ENCODE assay signal across 1 cellular context in the genomic region with DNA sequence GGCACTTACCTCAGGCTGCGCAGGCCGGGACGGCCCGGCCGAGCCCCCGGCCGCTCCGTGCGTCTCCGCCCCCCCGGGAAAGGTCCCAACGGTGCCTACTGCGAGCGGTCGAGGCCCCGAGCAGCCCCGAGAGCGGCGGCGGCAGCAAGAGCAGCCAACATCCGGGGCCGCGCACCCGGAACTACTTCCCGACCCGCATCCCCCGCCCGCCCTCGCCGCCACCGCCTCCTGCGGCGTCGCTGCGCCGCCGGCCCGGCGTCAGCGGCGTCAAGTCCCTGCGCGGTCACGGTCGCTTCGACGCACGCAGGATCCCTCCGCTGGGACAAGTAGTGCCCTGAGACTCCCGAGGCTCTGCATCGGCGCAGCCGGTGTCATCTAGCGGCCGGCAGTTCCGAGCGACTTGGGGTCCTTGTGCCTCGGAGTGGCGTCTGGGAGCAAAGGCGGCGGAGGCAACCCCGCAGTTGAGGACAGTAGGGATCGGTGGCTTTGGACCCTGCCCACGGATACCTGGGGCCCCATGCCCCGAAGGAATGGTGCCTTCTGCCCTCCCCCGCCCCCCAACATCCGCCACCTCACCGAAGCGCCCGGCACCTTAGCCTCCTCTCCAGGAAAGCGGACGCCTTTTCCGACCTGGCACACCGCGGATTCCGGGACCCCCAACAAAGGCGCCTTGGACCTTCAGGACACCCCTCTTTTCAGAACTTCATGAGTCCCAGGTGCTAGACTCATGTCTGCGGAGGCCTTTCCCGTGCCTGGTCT.
TF ChIP-seq lines count a peak whose summit lies in the region.

A gene (minus strand): TSS at position 186 of the 759 bp plus-strand sequence. CDS start 24,142 bp downstream, outside the sequence.

TF ChIP-seq in HepG2, 621 proteins besides CTCF, POLR2A, EP300 and RAD21 (continued from another document and continues in another):
- TF ChIP-seq, protein P1, sequence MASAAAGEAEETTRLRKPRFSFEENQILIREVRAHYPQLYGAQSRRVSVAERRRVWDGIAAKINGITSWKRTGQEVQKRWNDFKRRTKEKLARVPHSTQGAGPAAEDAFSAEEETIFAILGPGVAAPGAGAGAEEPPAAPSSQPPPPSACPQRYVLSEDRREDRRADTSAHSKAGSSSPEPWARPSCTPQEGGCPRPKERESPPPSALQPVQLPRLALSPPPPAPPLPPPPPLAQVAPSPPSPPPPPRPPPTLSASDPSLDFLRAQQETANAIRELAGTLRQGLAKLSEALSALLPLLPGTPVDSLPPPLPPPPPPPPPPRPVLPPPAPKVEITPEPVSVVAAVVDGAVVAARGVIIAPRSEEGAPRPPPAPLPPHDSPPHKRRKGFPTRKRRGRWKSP (CRISPR knock-in tag; IDR thresholded peaks at IDR 0.05), result peak; percentile 76; the same call in 1 of the 2 replicates
- TF ChIP-seq MTA1 (CRISPR knock-in tag; IDR thresholded peaks at IDR 0.05; ENCODE audit: borderline replicate concordance), result peak; percentile 92; the same call in 1 of the 2 replicates
- TF ChIP-seq KDM3A (CRISPR knock-in tag; IDR thresholded peaks at IDR 0.05; ENCODE audit: low read depth), result peak; percentile 95
- peak; percentile 98 for TF ChIP-seq HOXA3 (CRISPR knock-in tag; IDR thresholded peaks at IDR 0.05)
- peak; percentile 60 for TF ChIP-seq TAF15 (IDR thresholded peaks at IDR 0.05; ENCODE audit: low read depth, low read length, poor library complexity, severe bottlenecking)
- TF ChIP-seq, protein P2, sequence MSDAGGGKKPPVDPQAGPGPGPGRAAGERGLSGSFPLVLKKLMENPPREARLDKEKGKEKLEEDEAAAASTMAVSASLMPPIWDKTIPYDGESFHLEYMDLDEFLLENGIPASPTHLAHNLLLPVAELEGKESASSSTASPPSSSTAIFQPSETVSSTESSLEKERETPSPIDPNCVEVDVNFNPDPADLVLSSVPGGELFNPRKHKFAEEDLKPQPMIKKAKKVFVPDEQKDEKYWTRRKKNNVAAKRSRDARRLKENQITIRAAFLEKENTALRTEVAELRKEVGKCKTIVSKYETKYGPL (CRISPR knock-in tag; IDR thresholded peaks at IDR 0.05), result no peak
- TF ChIP-seq ZNF382 (CRISPR knock-in tag; IDR thresholded peaks at IDR 0.05; ENCODE audit: borderline replicate concordance), result no peak
- 0 out of 2 replicates have a peak, but pooled peaks have one; percentile 65 for TF ChIP-seq HNRNPL (IDR thresholded peaks at IDR 0.05; ENCODE audit: low read depth, low read length)
- 0 out of 2 replicates have a peak, but pooled peaks have one; percentile 37 for TF ChIP-seq REL (CRISPR knock-in tag; conservative IDR thresholded peaks at IDR 0.05)
- peak; percentile 95 for TF ChIP-seq ERF (CRISPR knock-in tag; IDR thresholded peaks at IDR 0.05)
- TF ChIP-seq SYNCRIP (IDR thresholded peaks at IDR 0.05; ENCODE audit: insufficient read depth, low read depth, low read length), result no peak
- no peak for TF ChIP-seq MATR3 (CRISPR knock-in tag; IDR thresholded peaks at IDR 0.05)
- peak; percentile 70; the same call in 1 of the 2 replicates for TF ChIP-seq ZSCAN20 (CRISPR knock-in tag; IDR thresholded peaks at IDR 0.05; ENCODE audit: borderline replicate concordance)
- TF ChIP-seq ZNF766 (CRISPR knock-in tag; IDR thresholded peaks at IDR 0.05; ENCODE audit: borderline replicate concordance), result peak; percentile 69
- TF ChIP-seq, protein P3, sequence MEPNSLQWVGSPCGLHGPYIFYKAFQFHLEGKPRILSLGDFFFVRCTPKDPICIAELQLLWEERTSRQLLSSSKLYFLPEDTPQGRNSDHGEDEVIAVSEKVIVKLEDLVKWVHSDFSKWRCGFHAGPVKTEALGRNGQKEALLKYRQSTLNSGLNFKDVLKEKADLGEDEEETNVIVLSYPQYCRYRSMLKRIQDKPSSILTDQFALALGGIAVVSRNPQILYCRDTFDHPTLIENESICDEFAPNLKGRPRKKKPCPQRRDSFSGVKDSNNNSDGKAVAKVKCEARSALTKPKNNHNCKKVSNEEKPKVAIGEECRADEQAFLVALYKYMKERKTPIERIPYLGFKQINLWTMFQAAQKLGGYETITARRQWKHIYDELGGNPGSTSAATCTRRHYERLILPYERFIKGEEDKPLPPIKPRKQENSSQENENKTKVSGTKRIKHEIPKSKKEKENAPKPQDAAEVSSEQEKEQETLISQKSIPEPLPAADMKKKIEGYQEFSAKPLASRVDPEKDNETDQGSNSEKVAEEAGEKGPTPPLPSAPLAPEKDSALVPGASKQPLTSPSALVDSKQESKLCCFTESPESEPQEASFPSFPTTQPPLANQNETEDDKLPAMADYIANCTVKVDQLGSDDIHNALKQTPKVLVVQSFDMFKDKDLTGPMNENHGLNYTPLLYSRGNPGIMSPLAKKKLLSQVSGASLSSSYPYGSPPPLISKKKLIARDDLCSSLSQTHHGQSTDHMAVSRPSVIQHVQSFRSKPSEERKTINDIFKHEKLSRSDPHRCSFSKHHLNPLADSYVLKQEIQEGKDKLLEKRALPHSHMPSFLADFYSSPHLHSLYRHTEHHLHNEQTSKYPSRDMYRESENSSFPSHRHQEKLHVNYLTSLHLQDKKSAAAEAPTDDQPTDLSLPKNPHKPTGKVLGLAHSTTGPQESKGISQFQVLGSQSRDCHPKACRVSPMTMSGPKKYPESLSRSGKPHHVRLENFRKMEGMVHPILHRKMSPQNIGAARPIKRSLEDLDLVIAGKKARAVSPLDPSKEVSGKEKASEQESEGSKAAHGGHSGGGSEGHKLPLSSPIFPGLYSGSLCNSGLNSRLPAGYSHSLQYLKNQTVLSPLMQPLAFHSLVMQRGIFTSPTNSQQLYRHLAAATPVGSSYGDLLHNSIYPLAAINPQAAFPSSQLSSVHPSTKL (CRISPR knock-in tag; IDR thresholded peaks at IDR 0.05), result peak; percentile 83
- TF ChIP-seq, protein P4, sequence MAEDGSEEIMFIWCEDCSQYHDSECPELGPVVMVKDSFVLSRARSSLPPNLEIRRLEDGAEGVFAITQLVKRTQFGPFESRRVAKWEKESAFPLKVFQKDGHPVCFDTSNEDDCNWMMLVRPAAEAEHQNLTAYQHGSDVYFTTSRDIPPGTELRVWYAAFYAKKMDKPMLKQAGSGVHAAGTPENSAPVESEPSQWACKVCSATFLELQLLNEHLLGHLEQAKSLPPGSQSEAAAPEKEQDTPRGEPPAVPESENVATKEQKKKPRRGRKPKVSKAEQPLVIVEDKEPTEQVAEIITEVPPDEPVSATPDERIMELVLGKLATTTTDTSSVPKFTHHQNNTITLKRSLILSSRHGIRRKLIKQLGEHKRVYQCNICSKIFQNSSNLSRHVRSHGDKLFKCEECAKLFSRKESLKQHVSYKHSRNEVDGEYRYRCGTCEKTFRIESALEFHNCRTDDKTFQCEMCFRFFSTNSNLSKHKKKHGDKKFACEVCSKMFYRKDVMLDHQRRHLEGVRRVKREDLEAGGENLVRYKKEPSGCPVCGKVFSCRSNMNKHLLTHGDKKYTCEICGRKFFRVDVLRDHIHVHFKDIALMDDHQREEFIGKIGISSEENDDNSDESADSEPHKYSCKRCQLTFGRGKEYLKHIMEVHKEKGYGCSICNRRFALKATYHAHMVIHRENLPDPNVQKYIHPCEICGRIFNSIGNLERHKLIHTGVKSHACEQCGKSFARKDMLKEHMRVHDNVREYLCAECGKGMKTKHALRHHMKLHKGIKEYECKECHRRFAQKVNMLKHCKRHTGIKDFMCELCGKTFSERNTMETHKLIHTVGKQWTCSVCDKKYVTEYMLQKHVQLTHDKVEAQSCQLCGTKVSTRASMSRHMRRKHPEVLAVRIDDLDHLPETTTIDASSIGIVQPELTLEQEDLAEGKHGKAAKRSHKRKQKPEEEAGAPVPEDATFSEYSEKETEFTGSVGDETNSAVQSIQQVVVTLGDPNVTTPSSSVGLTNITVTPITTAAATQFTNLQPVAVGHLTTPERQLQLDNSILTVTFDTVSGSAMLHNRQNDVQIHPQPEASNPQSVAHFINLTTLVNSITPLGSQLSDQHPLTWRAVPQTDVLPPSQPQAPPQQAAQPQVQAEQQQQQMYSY (CRISPR knock-in tag; IDR thresholded peaks at IDR 0.05), result no peak
- TF ChIP-seq, protein P5, sequence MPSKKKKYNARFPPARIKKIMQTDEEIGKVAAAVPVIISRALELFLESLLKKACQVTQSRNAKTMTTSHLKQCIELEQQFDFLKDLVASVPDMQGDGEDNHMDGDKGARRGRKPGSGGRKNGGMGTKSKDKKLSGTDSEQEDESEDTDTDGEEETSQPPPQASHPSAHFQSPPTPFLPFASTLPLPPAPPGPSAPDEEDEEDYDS (CRISPR knock-in tag; IDR thresholded peaks at IDR 0.05), result peak; percentile 67; the same call in 1 of the 2 replicates
- TF ChIP-seq, protein P6, sequence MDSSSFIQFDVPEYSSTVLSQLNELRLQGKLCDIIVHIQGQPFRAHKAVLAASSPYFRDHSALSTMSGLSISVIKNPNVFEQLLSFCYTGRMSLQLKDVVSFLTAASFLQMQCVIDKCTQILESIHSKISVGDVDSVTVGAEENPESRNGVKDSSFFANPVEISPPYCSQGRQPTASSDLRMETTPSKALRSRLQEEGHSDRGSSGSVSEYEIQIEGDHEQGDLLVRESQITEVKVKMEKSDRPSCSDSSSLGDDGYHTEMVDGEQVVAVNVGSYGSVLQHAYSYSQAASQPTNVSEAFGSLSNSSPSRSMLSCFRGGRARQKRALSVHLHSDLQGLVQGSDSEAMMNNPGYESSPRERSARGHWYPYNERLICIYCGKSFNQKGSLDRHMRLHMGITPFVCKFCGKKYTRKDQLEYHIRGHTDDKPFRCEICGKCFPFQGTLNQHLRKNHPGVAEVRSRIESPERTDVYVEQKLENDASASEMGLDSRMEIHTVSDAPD (CRISPR knock-in tag; IDR thresholded peaks at IDR 0.05), result no peak
- peak; percentile 97 for TF ChIP-seq SALL1 (CRISPR knock-in tag; IDR thresholded peaks at IDR 0.05)
- TF ChIP-seq ZNF24 (IDR thresholded peaks at IDR 0.05), result 0 out of 2 replicates have a peak, but pooled peaks have one; percentile 15
- TF ChIP-seq FOXM1 (CRISPR knock-in tag; IDR thresholded peaks at IDR 0.05), result no peak
- TF ChIP-seq, protein P7, sequence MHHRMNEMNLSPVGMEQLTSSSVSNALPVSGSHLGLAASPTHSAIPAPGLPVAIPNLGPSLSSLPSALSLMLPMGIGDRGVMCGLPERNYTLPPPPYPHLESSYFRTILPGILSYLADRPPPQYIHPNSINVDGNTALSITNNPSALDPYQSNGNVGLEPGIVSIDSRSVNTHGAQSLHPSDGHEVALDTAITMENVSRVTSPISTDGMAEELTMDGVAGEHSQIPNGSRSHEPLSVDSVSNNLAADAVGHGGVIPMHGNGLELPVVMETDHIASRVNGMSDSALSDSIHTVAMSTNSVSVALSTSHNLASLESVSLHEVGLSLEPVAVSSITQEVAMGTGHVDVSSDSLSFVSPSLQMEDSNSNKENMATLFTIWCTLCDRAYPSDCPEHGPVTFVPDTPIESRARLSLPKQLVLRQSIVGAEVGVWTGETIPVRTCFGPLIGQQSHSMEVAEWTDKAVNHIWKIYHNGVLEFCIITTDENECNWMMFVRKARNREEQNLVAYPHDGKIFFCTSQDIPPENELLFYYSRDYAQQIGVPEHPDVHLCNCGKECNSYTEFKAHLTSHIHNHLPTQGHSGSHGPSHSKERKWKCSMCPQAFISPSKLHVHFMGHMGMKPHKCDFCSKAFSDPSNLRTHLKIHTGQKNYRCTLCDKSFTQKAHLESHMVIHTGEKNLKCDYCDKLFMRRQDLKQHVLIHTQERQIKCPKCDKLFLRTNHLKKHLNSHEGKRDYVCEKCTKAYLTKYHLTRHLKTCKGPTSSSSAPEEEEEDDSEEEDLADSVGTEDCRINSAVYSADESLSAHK (CRISPR knock-in tag; IDR thresholded peaks at IDR 0.05; ENCODE audit: borderline replicate concordance), result no peak
- TF ChIP-seq, protein P8, sequence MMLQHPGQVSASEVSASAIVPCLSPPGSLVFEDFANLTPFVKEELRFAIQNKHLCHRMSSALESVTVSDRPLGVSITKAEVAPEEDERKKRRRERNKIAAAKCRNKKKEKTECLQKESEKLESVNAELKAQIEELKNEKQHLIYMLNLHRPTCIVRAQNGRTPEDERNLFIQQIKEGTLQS (CRISPR knock-in tag; IDR thresholded peaks at IDR 0.05), result peak; percentile 78
- TF ChIP-seq, protein P9, sequence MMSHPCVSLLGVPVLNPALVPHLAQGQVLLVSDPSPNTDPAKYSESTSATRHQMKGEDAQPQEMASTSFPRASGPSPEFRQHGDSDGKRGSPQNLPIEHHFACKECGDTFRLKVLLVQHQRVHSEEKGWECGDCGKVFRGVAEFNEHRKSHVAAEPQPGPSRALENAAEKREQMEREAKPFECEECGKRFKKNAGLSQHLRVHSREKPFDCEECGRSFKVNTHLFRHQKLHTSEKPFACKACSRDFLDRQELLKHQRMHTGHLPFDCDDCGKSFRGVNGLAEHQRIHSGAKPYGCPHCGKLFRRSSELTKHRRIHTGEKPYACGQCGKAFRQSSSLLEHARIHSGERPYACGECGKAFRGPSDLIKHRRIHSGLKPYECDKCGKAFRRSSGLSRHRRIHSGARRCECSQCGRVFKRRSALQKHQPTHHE (CRISPR knock-in tag; IDR thresholded peaks at IDR 0.05; ENCODE audit: borderline replicate concordance), result peak; percentile 35
- TF ChIP-seq ELF4 (CRISPR knock-in tag; IDR thresholded peaks at IDR 0.05; ENCODE audit: borderline replicate concordance), result 0 out of 2 replicates have a peak, but pooled peaks have one; percentile 27
- TF ChIP-seq, protein P10, sequence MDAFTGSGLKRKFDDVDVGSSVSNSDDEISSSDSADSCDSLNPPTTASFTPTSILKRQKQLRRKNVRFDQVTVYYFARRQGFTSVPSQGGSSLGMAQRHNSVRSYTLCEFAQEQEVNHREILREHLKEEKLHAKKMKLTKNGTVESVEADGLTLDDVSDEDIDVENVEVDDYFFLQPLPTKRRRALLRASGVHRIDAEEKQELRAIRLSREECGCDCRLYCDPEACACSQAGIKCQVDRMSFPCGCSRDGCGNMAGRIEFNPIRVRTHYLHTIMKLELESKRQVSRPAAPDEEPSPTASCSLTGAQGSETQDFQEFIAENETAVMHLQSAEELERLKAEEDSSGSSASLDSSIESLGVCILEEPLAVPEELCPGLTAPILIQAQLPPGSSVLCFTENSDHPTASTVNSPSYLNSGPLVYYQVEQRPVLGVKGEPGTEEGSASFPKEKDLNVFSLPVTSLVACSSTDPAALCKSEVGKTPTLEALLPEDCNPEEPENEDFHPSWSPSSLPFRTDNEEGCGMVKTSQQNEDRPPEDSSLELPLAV (CRISPR knock-in tag; conservative IDR thresholded peaks at IDR 0.05; ENCODE audit: low read depth), result no peak; the same call in 1 of the 2 replicates
- TF ChIP-seq IKZF4 (CRISPR knock-in tag; IDR thresholded peaks at IDR 0.05; ENCODE audit: borderline replicate concordance, low read depth, not compliant biosample characterization), result peak; percentile 91
- TF ChIP-seq SPEN (CRISPR knock-in tag; IDR thresholded peaks at IDR 0.05; ENCODE audit: low read depth), result peak; percentile 99
- TF ChIP-seq HDAC1 (CRISPR knock-in tag; IDR thresholded peaks at IDR 0.05), result peak; percentile 94
- TF ChIP-seq, protein P11, sequence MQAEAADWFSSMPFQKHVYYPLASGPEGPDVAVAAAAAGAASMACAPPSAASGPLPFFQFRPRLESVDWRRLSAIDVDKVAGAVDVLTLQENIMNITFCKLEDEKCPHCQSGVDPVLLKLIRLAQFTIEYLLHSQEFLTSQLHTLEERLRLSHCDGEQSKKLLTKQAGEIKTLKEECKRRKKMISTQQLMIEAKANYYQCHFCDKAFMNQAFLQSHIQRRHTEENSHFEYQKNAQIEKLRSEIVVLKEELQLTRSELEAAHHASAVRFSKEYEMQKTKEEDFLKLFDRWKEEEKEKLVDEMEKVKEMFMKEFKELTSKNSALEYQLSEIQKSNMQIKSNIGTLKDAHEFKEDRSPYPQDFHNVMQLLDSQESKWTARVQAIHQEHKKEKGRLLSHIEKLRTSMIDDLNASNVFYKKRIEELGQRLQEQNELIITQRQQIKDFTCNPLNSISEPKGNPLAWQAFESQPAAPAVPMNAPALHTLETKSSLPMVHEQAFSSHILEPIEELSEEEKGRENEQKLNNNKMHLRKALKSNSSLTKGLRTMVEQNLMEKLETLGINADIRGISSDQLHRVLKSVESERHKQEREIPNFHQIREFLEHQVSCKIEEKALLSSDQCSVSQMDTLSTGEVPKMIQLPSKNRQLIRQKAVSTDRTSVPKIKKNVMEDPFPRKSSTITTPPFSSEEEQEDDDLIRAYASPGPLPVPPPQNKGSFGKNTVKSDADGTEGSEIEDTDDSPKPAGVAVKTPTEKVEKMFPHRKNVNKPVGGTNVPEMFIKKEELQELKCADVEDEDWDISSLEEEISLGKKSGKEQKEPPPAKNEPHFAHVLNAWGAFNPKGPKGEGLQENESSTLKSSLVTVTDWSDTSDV (CRISPR knock-in tag; IDR thresholded peaks at IDR 0.05), result no peak
- peak; percentile 63; the same call in 1 of the 2 replicates for TF ChIP-seq ZNF205 (CRISPR knock-in tag; IDR thresholded peaks at IDR 0.05)
